ENCODE assay signal across 8 cellular contexts in the genomic region with DNA sequence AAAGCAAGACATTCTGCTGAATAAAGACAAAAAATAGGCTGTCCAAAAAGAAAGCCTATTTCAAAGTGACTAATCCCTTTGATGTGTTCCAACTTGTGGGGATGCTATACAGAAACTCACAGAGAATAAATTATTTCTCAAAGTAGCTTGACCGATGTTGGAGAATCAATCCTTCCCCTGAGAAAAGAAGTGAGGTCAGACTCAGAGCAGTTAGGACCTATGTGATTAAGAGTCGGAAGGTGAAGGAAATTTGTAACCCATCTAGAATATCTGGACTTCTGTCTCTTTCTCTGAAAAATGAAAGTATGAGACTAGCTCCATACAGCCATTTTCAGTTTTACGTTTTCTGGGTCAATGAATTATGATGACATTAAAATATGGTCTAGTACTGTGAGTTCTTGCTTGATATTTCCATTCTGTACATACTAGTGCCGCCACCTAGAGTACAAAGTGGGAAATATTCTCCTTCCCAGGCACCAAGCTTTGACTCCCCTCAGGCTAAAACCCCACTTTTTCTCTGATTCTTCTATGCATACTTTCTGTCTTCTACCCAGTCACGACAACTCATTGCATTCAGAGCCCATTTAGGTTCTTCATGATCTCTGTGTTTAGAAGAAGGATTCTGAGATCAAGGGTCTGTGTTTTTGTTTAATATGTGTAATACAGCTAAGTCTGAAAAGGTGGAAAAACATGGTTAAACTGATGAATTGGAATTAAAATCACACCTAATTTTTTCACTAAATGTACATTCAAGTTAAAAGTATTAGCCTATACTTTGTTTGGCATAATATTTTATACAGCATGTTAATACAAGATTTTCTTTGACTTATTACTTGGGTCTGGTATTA. TPM values are rescaled to one million over a fixed set of nuclear protein-coding genes. Genes with fewer than 3 reads are reported as not detected.
DNase-seq lines count a peak whose midpoint lies in the region; ATAC-seq, FAIRE-seq and TF ChIP-seq lines count a peak whose summit lies in the region.

No MANE protein-coding gene starts in this region.

- H3K4me3 Mint-ChIP-seq in T-helper 17 cell, result no peak overlapping the region

- H3K27ac ChIP-seq in ascending aorta, result no peak overlapping the region
- H3K27ac ChIP-seq in iPS DF 6.9 (ENCODE audit: low read length), result no peak overlapping the region
- H3K27ac ChIP-seq in subcutaneous abdominal adipose tissue (ENCODE audit: low read depth, low read length), result no peak overlapping the region

- H3K36me3 Mint-ChIP-seq in T-helper 17 cell (ENCODE audit: low read depth), result no peaks in the 10 kb centered on the region

- H3K27me3 Mint-ChIP-seq in T-helper 17 cell, result peaks cover 16% of the 10 kb centered on the region

- peak; percentile 66 for DNase-seq in DMS114 treated with DMSO at 0.1 percent for 48 hours (lab: John Stamatoyannopoulos, UW; ENCODE audit: unreplicated experiment)
- peak; percentile 5 for DNase-seq in GM19239 (ENCODE audit: insufficient read length, low spot score)
- peak; percentile 34 for DNase-seq in NCI-H2081 treated with DMSO at 0.1 percent for 48 hours (lab: John Stamatoyannopoulos, UW)
- no peak for DNase-seq in ascending aorta (ENCODE audit: low spot score in 2 of 2)
- peak; percentile 48 for DNase-seq in iPS DF 6.9 (ENCODE audit: low read depth, low spot score)
- DNase-seq in T-helper 17 cell, result no peak

- H3K4me3 ChIP-seq in ascending aorta (peak overlapping the region; percentile 13 to 28), iPS DF 6.9 (ENCODE audit: low read length) (no peak overlapping the region), subcutaneous abdominal adipose tissue (ENCODE audit: low read depth in 1 of 5, low read length in 5 of 5) (peak overlapping the region; percentile 8 to 53 (median 32))

- peak; percentile 44 to 85 (median 82) for TF ChIP-seq CTCF in ascending aorta (IDR thresholded peaks at IDR 0.05)

- no peaks in the 10 kb centered on the region for H3K9me3 ChIP-seq in ascending aorta
- H3K9me3 ChIP-seq in iPS DF 6.9 (ENCODE audit: control insufficient read depth, insufficient read depth, low read length), result no peaks in the 10 kb centered on the region
- no peaks in the 10 kb centered on the region for H3K9me3 ChIP-seq in subcutaneous abdominal adipose tissue (ENCODE audit: control insufficient read depth in 5 of 5, low read length in 5 of 5)
- no peaks in the 10 kb centered on the region for H3K9me3 ChIP-seq in T-helper 17 cell (ENCODE audit: control insufficient read depth, low read length, poor library complexity, severe bottlenecking)

- WGBS in iPS DF 6.9 (ENCODE audit: insufficient coverage, insufficient read length), result no CpG with 5 or more reads among the region's 5 CpGs

- intact Hi-C loops in ascending aorta (cut with DNase I), result loop anchor here (1.0 kb wide), 1 partner anchor 292 kb away; no protein-coding TSS in a partner anchor

- H3K27me3 ChIP-seq in ascending aorta (no peaks in the 10 kb centered on the region), iPS DF 6.9 (ENCODE audit: control insufficient read depth, insufficient read depth, low read length) (no peaks in the 10 kb centered on the region), subcutaneous abdominal adipose tissue (ENCODE audit: control insufficient read depth in 5 of 5, insufficient read depth in 4 of 5, low read length in 5 of 5) (no peaks in the 10 kb centered on the region)

- ATAC-seq in HG03103 (IDR thresholded peaks at IDR 0.05; ENCODE audit: low read depth, unreplicated experiment), result peak; percentile 97
- ATAC-seq in T-helper 17 cell, result no peak

- no peaks in the 10 kb centered on the region for H3K4me1 ChIP-seq in ascending aorta
- H3K4me1 ChIP-seq in iPS DF 6.9 (ENCODE audit: control insufficient read depth, insufficient read depth, low read length), result peaks cover 1% of the 10 kb centered on the region; the same call in 1 of the 2 replicates
- peaks cover 0 to 10% (median 0%) of the 10 kb centered on the region in 5 donors for H3K4me1 ChIP-seq in subcutaneous abdominal adipose tissue (ENCODE audit: control insufficient read depth in 5 of 5, insufficient read depth in 5 of 5, low read length in 5 of 5)

- H3K4me1 Mint-ChIP-seq in T-helper 17 cell, result no peaks in the 10 kb centered on the region

- no peaks in the 10 kb centered on the region for H3K36me3 ChIP-seq in ascending aorta
- no peaks in the 10 kb centered on the region for H3K36me3 ChIP-seq in iPS DF 6.9 (ENCODE audit: control insufficient read depth, insufficient read depth, low read length)
- no peaks in the 10 kb centered on the region for H3K36me3 ChIP-seq in subcutaneous abdominal adipose tissue (ENCODE audit: control insufficient read depth in 5 of 5, insufficient read depth in 5 of 5, low read length in 5 of 5)

- peak; percentile 81 for FAIRE-seq in GM19239 (lab: Jason Lieb, UNC)

- peak overlapping the region in 1 of 5 donors; percentile 4 for H3K9ac ChIP-seq in subcutaneous abdominal adipose tissue (ENCODE audit: low read length in 5 of 5)

- H3K27ac Mint-ChIP-seq in T-helper 17 cell, result no peak overlapping the region

RNA-seq across cellular contexts. Expression of a gene that starts 6.9 kb away (rescaled TPM):
- total RNA-seq in ascending aorta (not detected), T-helper 17 cell (not detected)

RNA-seq across cellular contexts. Expression of a gene that starts 30.9 kb away (rescaled TPM):
- total RNA-seq in ascending aorta, result 1.9 TPM
- not detected for total RNA-seq in T-helper 17 cell

Comparison
In these comparisons a context has a peak if more than half of its experiments do, and no peak if none do; other contexts are left out.
1. DNase-seq: peak in DMS114 treated with DMSO at 0.1 percent for 48 hours (single experiment), GM19239 (single experiment), NCI-H2081 treated with DMSO at 0.1 percent for 48 hours (single experiment) and iPS DF 6.9 (single experiment); none in ascending aorta (0 of 2) and T-helper 17 cell (0 of 3).